Comparison of ENCODE assay signal across 8 cellular contexts in genomic region chr2:69911985-69912563, GRCh38. TPM values are rescaled to one million over a fixed set of nuclear protein-coding genes. Genes with fewer than 3 reads are reported as not detected.
DNase-seq lines count a peak whose midpoint lies in the region; ATAC-seq, FAIRE-seq and TF ChIP-seq lines count a peak whose summit lies in the region.

No MANE protein-coding gene starts in this region.

- ATAC-seq in HG02763 (IDR thresholded peaks at IDR 0.05; ENCODE audit: unreplicated experiment) = no peak

- DNase-seq in AG10803 (ENCODE audit: low read depth) = peak; percentile 67
- DNase-seq in GM12865 (ENCODE audit: low read depth) = peak; percentile 69
- peak; percentile 77 for DNase-seq in NCI-H2171 treated with DMSO at 0.1 percent for 48 hours (lab: John Stamatoyannopoulos, UW)
- DNase-seq in astrocyte (ENCODE audit: low read depth) = peak; percentile 39
- DNase-seq in kidney = no peak
- no peak for DNase-seq in transverse colon
- no peak for DNase-seq in occipital lobe (lab: John Stamatoyannopoulos, UW)

- H3K27ac ChIP-seq in astrocyte (ENCODE audit: low read depth, low read length) (no peak overlapping the region), kidney (ENCODE audit: low read depth in 2 of 2, low read length in 2 of 2) (no peak overlapping the region), transverse colon (peak overlapping the region in 3 of 4 donors; percentile 25 to 97 (median 94))

- H3K36me3 Mint-ChIP-seq in astrocyte (ENCODE audit: low read depth, unreplicated experiment) = peaks cover under 1% of the 10 kb centered on the region

- FAIRE-seq in astrocyte (lab: Jason Lieb, UNC) (peak; percentile 65), kidney (lab: Jason Lieb, UNC) (peak; percentile 97)

- 7 to 10% methylated on average over 2 of the region's 2 CpGs for WGBS in transverse colon (ENCODE audit: low coverage in 1 of 2), 2 donors

- H3K27me3 Mint-ChIP-seq in astrocyte (ENCODE audit: low read depth, unreplicated experiment) = no peaks in the 10 kb centered on the region

- peak overlapping the region; percentile 7 for H3K9ac ChIP-seq in astrocyte (ENCODE audit: low read length)
- peak overlapping the region in 1 of 2 donors; percentile 11 for H3K9ac ChIP-seq in kidney (ENCODE audit: low read length in 2 of 2)

- peaks cover 9% of the 10 kb centered on the region for H3K4me1 Mint-ChIP-seq in astrocyte (ENCODE audit: low read depth, unreplicated experiment)

- H3K4me3 ChIP-seq in AG10803 (ENCODE audit: low read length) (no peak overlapping the region), GM12865 (ENCODE audit: low read depth, low read length) (no peak overlapping the region), astrocyte (ENCODE audit: insufficient read depth, low read depth, low read length) (no peak overlapping the region), kidney (ENCODE audit: low read length in 2 of 2) (no peak overlapping the region), transverse colon (no peak overlapping the region)

- intact Hi-C loops in kidney (cut with DNase I) (no loop called here), transverse colon (cut with DNase I; ENCODE audit: low total_unique reads) (loop anchor here (5.0 to 10.0 kb wide), 2 partner anchors 163 to 390 kb away; partner anchors contain the start of gene FAM136A)

- H3K4me2 ChIP-seq in astrocyte (ENCODE audit: low read length) = no peak overlapping the region

- H3K9me3 ChIP-seq in astrocyte (ENCODE audit: insufficient read depth, low read depth, low read length) (no peaks in the 10 kb centered on the region), kidney (ENCODE audit: control insufficient read depth in 1 of 2, low read length in 2 of 2) (no peaks in the 10 kb centered on the region), transverse colon (no peaks in the 10 kb centered on the region)

- H3K4me1 ChIP-seq in astrocyte (ENCODE audit: insufficient read depth, low read length) = peaks cover 5% of the 10 kb centered on the region
- peaks cover 0 to 2% of the 10 kb centered on the region in 2 donors for H3K4me1 ChIP-seq in kidney (ENCODE audit: control insufficient read depth in 1 of 2, insufficient read depth in 1 of 2, low read depth in 1 of 2, low read length in 2 of 2)
- peaks cover 13 to 33% (median 20%) of the 10 kb centered on the region in 4 donors for H3K4me1 ChIP-seq in transverse colon

- no peaks in the 10 kb centered on the region for H4K20me1 ChIP-seq in astrocyte (ENCODE audit: insufficient read depth, low read length)

- TF ChIP-seq POLR2A in transverse colon (IDR thresholded peaks at IDR 0.05) = no peak

- H3K9me3 Mint-ChIP-seq in astrocyte (ENCODE audit: unreplicated experiment) = no peaks in the 10 kb centered on the region

- H2AFZ ChIP-seq in astrocyte (ENCODE audit: low read depth, low read length) = no peak overlapping the region

- H3K27me3 ChIP-seq in astrocyte (ENCODE audit: insufficient read depth, low read length) (no peaks in the 10 kb centered on the region), transverse colon (no peaks in the 10 kb centered on the region)

- H3K27ac Mint-ChIP-seq in astrocyte (ENCODE audit: unreplicated experiment) = no peak overlapping the region

- in situ Hi-C loops in transverse colon (cut with MboI; ENCODE audit: low pct_ligation_motif_present in 1 of 4, low pct_unique_long_range_greater_than_20kb in 1 of 4, low sequenced_read_pairs in 3 of 4) = loop anchor here in 3 of 4 donors (10.0 to 25.0 kb wide), 4 partner anchors 150 to 383 kb away; partner anchors contain the start of gene SNRPG (in 2 of the 3)

- peaks cover 21% of the 10 kb centered on the region for H3K79me2 ChIP-seq in astrocyte (ENCODE audit: insufficient read depth, low read length)

- H3K4me3 Mint-ChIP-seq in astrocyte (ENCODE audit: unreplicated experiment) = no peak overlapping the region

- H3K36me3 ChIP-seq in astrocyte (ENCODE audit: insufficient read depth, low read length) (peaks cover 13% of the 10 kb centered on the region), kidney (ENCODE audit: control insufficient read depth in 1 of 2, insufficient read depth in 2 of 2, low read length in 2 of 2) (peaks cover 14 to 18% of the 10 kb centered on the region in 2 donors), transverse colon (peaks cover 0 to 10% (median 3%) of the 10 kb centered on the region in 4 donors)

- no peak for TF ChIP-seq EP300 in transverse colon (IDR thresholded peaks at IDR 0.05; ENCODE audit: low read depth)

- TF ChIP-seq CTCF in AG10803 (conservative IDR thresholded peaks at IDR 0.05; ENCODE audit: low read length) (peak; percentile 66), GM12865 (IDR thresholded peaks at IDR 0.05; ENCODE audit: insufficient read depth, low read depth, low read length, missing control alignments) (peak; percentile 40), astrocyte (IDR thresholded peaks at IDR 0.05; ENCODE audit: insufficient read depth, low read depth, low read length) (peak; percentile 37), kidney (IDR thresholded peaks at IDR 0.05; ENCODE audit: borderline replicate concordance, extremely low read depth, insufficient read depth) (peak; percentile 33), transverse colon (IDR thresholded peaks at IDR 0.05) (peak; percentile 53 to 73 (median 59))

RNA-seq across cellular contexts. Expression of gene MXD1, which starts 2.8 kb away (rescaled TPM):
- total RNA-seq in astrocyte (26.2 and 29.2 TPM in 2 replicates), kidney (13.3 TPM), transverse colon (100 to 1,000 TPM in 2 of 4 donors, 10 to 100 TPM in 2; 11.7 to 154 (median 113) TPM), occipital lobe (12.9 TPM)
- polyA plus RNA-seq in kidney (ENCODE audit: insufficient read depth, low read depth, low replicate concordance) = 4.9 TPM

RNA-seq across cellular contexts. Expression of gene SNRNP27, which starts 18.3 kb away (rescaled TPM):
- total RNA-seq in astrocyte = 67.7 and 69.3 TPM in 2 replicates
- 42.6 TPM for total RNA-seq in kidney
- polyA plus RNA-seq in kidney (ENCODE audit: insufficient read depth, low read depth, low replicate concordance) = 33.6 TPM
- 10 to 100 TPM in 3 of 4 donors, 1 to 10 TPM in 1; 2.4 to 75.4 (median 63.6) TPM for total RNA-seq in transverse colon
- 41.6 TPM for total RNA-seq in occipital lobe

RNA-seq across cellular contexts. Expression of gene ASPRV1, which starts 49.4 kb away (rescaled TPM):
- total RNA-seq in astrocyte = 0.23 and 0.26 TPM in 2 replicates
- 1.6 TPM for total RNA-seq in kidney
- polyA plus RNA-seq in kidney (ENCODE audit: insufficient read depth, low read depth, low replicate concordance) = 2.1 TPM
- total RNA-seq in transverse colon = 1 to 10 TPM in 1 of 4 donors, under 1 TPM in 1, not detected in 2; 0.95 to 1.2 TPM
- 2.8 TPM for total RNA-seq in occipital lobe

Comparison
In these comparisons a context has a peak if more than half of its experiments do, and no peak if none do; other contexts are left out.
1. DNase-seq: peak in AG10803 (single experiment), GM12865 (single experiment), NCI-H2171 treated with DMSO at 0.1 percent for 48 hours (single experiment) and astrocyte (single experiment); none in kidney (single experiment), transverse colon (single experiment) and occipital lobe (single experiment).
2. H3K27ac ChIP-seq: peak in transverse colon (3 of 4); none in astrocyte (single experiment) and kidney (0 of 2).
3. Peak in every context shown above with its lines, with median percentiles within 50 percentile points of each other: CTCF ChIP-seq.